In genomic region chr9:85941617-85941930, GRCh38 we compare ENCODE assay signal across 8 cellular contexts.
DNase-seq lines count a peak whose midpoint lies in the region; ATAC-seq and TF ChIP-seq lines count a peak whose summit lies in the region.

No MANE protein-coding gene starts in this region.

- H3K4me3 Mint-ChIP-seq in nephron progenitor cell, result no peak overlapping the region

- H3K9me2 ChIP-seq in Loucy (replicated peaks; ENCODE audit: low read depth, low read length), result no peaks in the 10 kb centered on the region

- peak overlapping the region; percentile 58 for H3K27ac Mint-ChIP-seq in nephron progenitor cell

- H3K4me2 ChIP-seq in BLaER1 (peak overlapping the region; percentile 90), Loucy (ENCODE audit: low read depth, low read length, poor library complexity, severe bottlenecking) (peak overlapping the region; percentile 81)

- TF ChIP-seq CTCF in Loucy (conservative IDR thresholded peaks at IDR 0.05; ENCODE audit: low read length), result no peak
- TF ChIP-seq CTCF in nephron progenitor cell (IDR thresholded peaks at IDR 0.05), result no peak

- H2AFZ ChIP-seq in Loucy (ENCODE audit: low read length), result peak overlapping the region; percentile 89

- DNase-seq in nephron progenitor cell (no peak), NCI-H128 (lab: John Stamatoyannopoulos, UW; ENCODE audit: unreplicated experiment) (no peak), NCI-H1436 treated with DMSO at 0.1 percent for 48 hours (lab: John Stamatoyannopoulos, UW) (no peak)

- H3K9ac ChIP-seq in BLaER1, result peak overlapping the region; percentile 96
- peak overlapping the region; percentile 87 for H3K9ac ChIP-seq in Loucy (ENCODE audit: low read depth, low read length, poor library complexity, severe bottlenecking)
- peak overlapping the region; percentile 76 to 95 for H3K9ac ChIP-seq in duodenal mucosa (ENCODE audit: low read depth in 1 of 2, low read length in 2 of 2)

- H3K9me3 Mint-ChIP-seq in nephron progenitor cell, result peaks cover 4% of the 10 kb centered on the region

- peak overlapping the region; percentile 100 for H3K4me3 ChIP-seq in BLaER1
- peak overlapping the region; percentile 96 for H3K4me3 ChIP-seq in Loucy (ENCODE audit: low read length, poor library complexity, severe bottlenecking)
- H3K4me3 ChIP-seq in duodenal mucosa (ENCODE audit: low read depth in 1 of 2, low read length in 2 of 2), result peak overlapping the region; percentile 72 to 94

- no peaks in the 10 kb centered on the region for H3K27me3 ChIP-seq in BLaER1
- H3K27me3 ChIP-seq in Loucy (ENCODE audit: insufficient read depth, low read length, poor library complexity, severe bottlenecking), result peaks cover 5% of the 10 kb centered on the region
- H3K27me3 ChIP-seq in duodenal mucosa (ENCODE audit: control insufficient read depth in 1 of 2, insufficient read depth in 2 of 2, low read length in 2 of 2), result no peaks in the 10 kb centered on the region

- H3K4me1 Mint-ChIP-seq in nephron progenitor cell, result peaks cover 15% of the 10 kb centered on the region

- peaks cover 50% of the 10 kb centered on the region for H4K20me1 ChIP-seq in BLaER1
- peaks cover 48% of the 10 kb centered on the region for H4K20me1 ChIP-seq in Loucy (ENCODE audit: insufficient read depth, low read length, poor library complexity, severe bottlenecking)

- H3K36me3 ChIP-seq in BLaER1, result peaks cover 33% of the 10 kb centered on the region
- H3K36me3 ChIP-seq in Loucy (ENCODE audit: insufficient read depth, low read length), result no peaks in the 10 kb centered on the region
- H3K36me3 ChIP-seq in duodenal mucosa (ENCODE audit: control insufficient read depth in 1 of 2, insufficient read depth in 2 of 2, low read length in 2 of 2), result peaks cover 10 to 13% of the 10 kb centered on the region in 2 donors

- H3K9me3 ChIP-seq in BLaER1 (no peaks in the 10 kb centered on the region), Loucy (ENCODE audit: insufficient read depth, low read depth, low read length) (no peaks in the 10 kb centered on the region), duodenal mucosa (ENCODE audit: control insufficient read depth in 1 of 2, low read length in 2 of 2) (no peaks in the 10 kb centered on the region)

- H3K79me2 ChIP-seq in Loucy (ENCODE audit: insufficient read depth, low read length), result peaks cover 52% of the 10 kb centered on the region

- no peaks in the 10 kb centered on the region for H3F3A ChIP-seq in Loucy (ENCODE audit: low read depth)

- peaks cover 47% of the 10 kb centered on the region for H3K4me1 ChIP-seq in BLaER1
- H3K4me1 ChIP-seq in Loucy (ENCODE audit: insufficient read depth, low read length, poor library complexity, severe bottlenecking), result peaks cover 45% of the 10 kb centered on the region
- H3K4me1 ChIP-seq in duodenal mucosa (ENCODE audit: control insufficient read depth in 1 of 2, insufficient read depth in 2 of 2, low read length in 2 of 2), result peaks cover 19 to 24% of the 10 kb centered on the region in 2 donors

- H3K36me3 Mint-ChIP-seq in nephron progenitor cell (ENCODE audit: low read depth), result peaks cover 8% of the 10 kb centered on the region

- ATAC-seq in GM21515 (IDR thresholded peaks at IDR 0.05; ENCODE audit: unreplicated experiment) (no peak), GM21447 (IDR thresholded peaks at IDR 0.05; ENCODE audit: unreplicated experiment) (no peak)

- H3K27ac ChIP-seq in BLaER1 (peak overlapping the region; percentile 92), duodenal mucosa (ENCODE audit: low read depth, low read length) (peak overlapping the region; percentile 94)

- H3K27me3 Mint-ChIP-seq in nephron progenitor cell (ENCODE audit: low read depth, poor library complexity), result no peaks in the 10 kb centered on the region
